Comparison of ENCODE assay signal across 11 cellular contexts in the genomic region with DNA sequence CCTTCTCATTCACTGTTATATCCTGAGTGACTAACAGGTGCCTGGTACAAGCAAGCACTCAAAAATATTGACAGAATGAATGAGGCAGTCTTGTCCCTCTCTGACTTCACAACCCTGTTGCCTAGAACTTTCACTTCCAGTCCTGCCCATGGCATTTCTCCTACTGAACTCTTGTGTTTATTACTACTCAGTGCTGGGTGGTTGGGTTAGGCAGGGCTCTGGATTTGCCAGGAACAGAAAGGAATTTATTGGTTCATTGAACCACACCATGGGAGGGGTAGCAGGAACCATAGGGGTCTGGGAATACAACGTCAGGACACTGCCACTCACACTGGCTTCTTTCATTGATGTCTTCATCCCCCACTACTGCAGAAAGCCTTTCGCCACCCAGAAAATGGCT. TPM values are rescaled to one million over a fixed set of nuclear protein-coding genes. Genes with fewer than 3 reads are reported as not detected.
DNase-seq lines count a peak whose midpoint lies in the region; ATAC-seq and TF ChIP-seq lines count a peak whose summit lies in the region.
"Had no signal": no experiment of that assay in that cellular context is flagged by ENCODE, and none has a peak within 500 bp of the region (broad histone marks: within the 10 kb centered on the region; RNA-seq: fewer than 3 reads in every experiment).

No MANE protein-coding gene starts in this region.

- H3K27me3 ChIP-seq in left ventricle myocardium inferior (ENCODE audit: low read depth) (no peaks in the 10 kb centered on the region), right cardiac atrium (ENCODE audit: control insufficient read depth, insufficient read depth) (no peaks in the 10 kb centered on the region), colonic mucosa (no peaks in the 10 kb centered on the region), muscle layer of colon (ENCODE audit: control insufficient read depth in 1 of 2, insufficient read depth in 2 of 2, low read length in 2 of 2) (no peaks in the 10 kb centered on the region), MG63 (no peaks in the 10 kb centered on the region)

- TF ChIP-seq CTCF in left ventricle myocardium inferior (IDR thresholded peaks at IDR 0.05; ENCODE audit: borderline replicate concordance) = no peak
- no peak for TF ChIP-seq CTCF in colonic mucosa (IDR thresholded peaks at IDR 0.05)

- H3K9ac ChIP-seq in colonic mucosa (ENCODE audit: low read depth in 2 of 2, low read length in 2 of 2) = peak overlapping the region; percentile 8 to 87
- H3K9ac ChIP-seq in muscle layer of colon (ENCODE audit: low read length) = no peak overlapping the region

- H3K4me3 ChIP-seq in left ventricle myocardium inferior (no peak overlapping the region), right cardiac atrium (ENCODE audit: low read length) (no peak overlapping the region), colonic mucosa (no peak overlapping the region), muscle layer of colon (ENCODE audit: low read depth in 1 of 2, low read length in 2 of 2) (no peak overlapping the region), MG63 (no peak overlapping the region)
- H3K4me3 ChIP-seq: coronary artery had no signal

- ATAC-seq in right cardiac atrium (no peak), GM21723 (IDR thresholded peaks at IDR 0.05; ENCODE audit: unreplicated experiment) (no peak)

- WGBS in right cardiac atrium = 84% methylated on average over 2 of the region's 2 CpGs

- intact Hi-C loops in left ventricle myocardium inferior (cut with micrococcal nuclease) = no loop called here
- intact Hi-C loops in right cardiac atrium (cut with DNase I) = no loop called here
- intact Hi-C loops in colonic mucosa (cut with DNase I) = no loop called here

- DNase-seq in left ventricle myocardium inferior = no peak
- no peak for DNase-seq in right cardiac atrium
- peak; percentile 57 for DNase-seq in colonic mucosa
- no peak for DNase-seq in activated T-cell treated with anti-CD3 and anti-CD28 coated beads for 4 hours
- no peak for DNase-seq in MG63
- no peak for DNase-seq in activated CD4-positive, alpha-beta T cell treated with anti-CD3 and anti-CD28 coated beads, Interleukin-2, amount 50 U/mL, for 48 hours
- DNase-seq: activated CD4-positive, alpha-beta T cell treated with anti-CD3 and anti-CD28 coated beads for 1 hour; activated naive CD4-positive, alpha-beta T cell treated with anti-CD3 and anti-CD28 coated beads, Interleukin-2, amount 10 ng/mL, durations not matched to agents 7 days and 5 days had no signal

- H3K27ac ChIP-seq in left ventricle myocardium inferior (replicated peaks) (peak overlapping the region; percentile 90), right cardiac atrium (ENCODE audit: low read length) (no peak overlapping the region), colonic mucosa (peak overlapping the region; percentile 81), muscle layer of colon (ENCODE audit: low read depth, low read length) (peak overlapping the region; percentile 85)

- H3K4me1 ChIP-seq in left ventricle myocardium inferior (peaks cover 25% of the 10 kb centered on the region), right cardiac atrium (ENCODE audit: control insufficient read depth, insufficient read depth, low read length) (no peaks in the 10 kb centered on the region), colonic mucosa (peaks cover 5% of the 10 kb centered on the region), muscle layer of colon (ENCODE audit: insufficient read depth, low read length) (peaks cover 27% of the 10 kb centered on the region)

- H3K36me3 ChIP-seq in left ventricle myocardium inferior (no peaks in the 10 kb centered on the region), colonic mucosa (no peaks in the 10 kb centered on the region), muscle layer of colon (ENCODE audit: insufficient read depth, low read length) (no peaks in the 10 kb centered on the region), MG63 (no peaks in the 10 kb centered on the region)

- no peaks in the 10 kb centered on the region for H3K9me3 ChIP-seq in left ventricle myocardium inferior (replicated peaks)
- H3K9me3 ChIP-seq in right cardiac atrium (ENCODE audit: control insufficient read depth, low read length) = no peaks in the 10 kb centered on the region
- no peaks in the 10 kb centered on the region for H3K9me3 ChIP-seq in colonic mucosa
- H3K9me3 ChIP-seq in muscle layer of colon (ENCODE audit: low read length) = no peaks in the 10 kb centered on the region
- no peaks in the 10 kb centered on the region for H3K9me3 ChIP-seq in MG63

RNA-seq across cellular contexts. Expression of gene SEMA4B, which starts 41.9 kb away (rescaled TPM):
- 22.7 TPM for total RNA-seq in left ventricle myocardium inferior
- 10 to 100 TPM; 32.6 to 39.6 (median 33.5) TPM for total RNA-seq in right cardiac atrium
- 16.4 TPM for polyA plus RNA-seq in right cardiac atrium
- 100 to 1,000 TPM; 102 to 141 TPM for total RNA-seq in colonic mucosa
- total RNA-seq in MG63 (2014; rRNA removed; shearing (Covaris generic); ENCODE audit: low replicate concordance) = 3.7 and 19.0 TPM in 2 replicates

RNA-seq across cellular contexts. Expression of gene IDH2, which starts 56.9 kb away (rescaled TPM):
- total RNA-seq in left ventricle myocardium inferior = 933 TPM
- total RNA-seq in right cardiac atrium = 100 to 1,000 TPM; 203 to 246 (median 221) TPM
- 275 TPM for polyA plus RNA-seq in right cardiac atrium
- 100 to 1,000 TPM; 201 to 286 TPM for total RNA-seq in colonic mucosa
- total RNA-seq in MG63 (2014; rRNA removed; shearing (Covaris generic); ENCODE audit: low replicate concordance) = 45.7 and 57.2 TPM in 2 replicates
